Comparison of ENCODE assay signal across 21 cellular contexts in the genomic region with DNA sequence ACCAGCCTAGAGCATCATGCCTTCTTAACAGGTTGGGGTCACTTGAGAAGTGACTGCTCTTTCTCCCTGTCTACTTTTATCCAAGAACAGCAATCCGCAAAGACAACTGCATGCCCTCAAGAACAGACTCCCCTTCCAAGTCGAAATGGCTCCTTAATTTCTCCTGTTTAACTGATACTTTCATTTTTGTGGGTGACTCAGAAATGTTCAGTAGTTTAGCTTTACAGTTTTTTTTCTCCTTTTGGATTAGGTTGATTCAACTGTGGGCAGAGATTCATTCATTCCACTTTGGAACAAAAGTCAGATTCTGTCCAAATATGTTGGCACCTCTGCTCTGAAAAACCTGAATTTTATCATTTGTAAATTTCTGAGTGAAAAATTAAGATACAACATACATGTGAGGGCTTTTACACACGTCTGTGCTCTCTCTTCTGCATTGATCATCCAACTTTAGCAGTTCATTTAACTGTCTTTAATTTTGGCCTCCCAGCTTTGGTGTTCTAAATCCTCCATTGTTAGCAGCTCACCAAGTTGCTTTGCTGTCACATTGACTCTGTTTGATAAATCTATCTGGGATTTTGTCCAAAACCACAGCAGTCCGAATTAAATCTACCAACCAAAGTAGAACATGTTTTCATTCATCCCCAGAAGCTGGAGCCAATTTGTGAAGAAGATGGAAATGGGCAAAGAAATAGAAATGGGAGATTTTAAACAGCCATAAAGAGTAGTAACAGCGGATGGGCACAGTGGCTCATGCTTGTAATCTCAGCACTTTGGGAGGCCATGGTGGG. TPM values are rescaled to one million over a fixed set of nuclear protein-coding genes. Genes with fewer than 3 reads are reported as not detected.
DNase-seq lines count a peak whose midpoint lies in the region; ATAC-seq, FAIRE-seq and TF ChIP-seq lines count a peak whose summit lies in the region.
"Had no signal": no experiment of that assay in that cellular context is flagged by ENCODE, and none has a peak within 500 bp of the region (broad histone marks: within the 10 kb centered on the region; RNA-seq: fewer than 3 reads in every experiment).

No MANE protein-coding gene starts in this region.

- H3K36me3 ChIP-seq in astrocyte (ENCODE audit: insufficient read depth, low read length), result no peaks in the 10 kb centered on the region
- no peaks in the 10 kb centered on the region for H3K36me3 ChIP-seq in uterus
- H3K36me3 ChIP-seq in small intestine (ENCODE audit: control insufficient read depth in 2 of 2, insufficient read depth in 2 of 2, low read length in 2 of 2), result no peaks in the 10 kb centered on the region
- no peaks in the 10 kb centered on the region for H3K36me3 ChIP-seq in esophagus muscularis mucosa
- H3K36me3 ChIP-seq: HAP-1, left ventricle myocardium inferior, Peyer's patch had no signal

- no peaks in the 10 kb centered on the region for H3K36me3 Mint-ChIP-seq in astrocyte (ENCODE audit: low read depth, unreplicated experiment)
- H3K36me3 Mint-ChIP-seq: stimulated activated memory B cell treated with anti-CD40 and anti-IgM and Interleukin-4, amounts not matched to agents 10 μg/mL and 1 μg/mL and 100 μg/mL, for 72 hours had no signal

- H4K20me1 ChIP-seq in astrocyte (ENCODE audit: insufficient read depth, low read length), result no peaks in the 10 kb centered on the region

- no peak for TF ChIP-seq EP300 in esophagus muscularis mucosa (IDR thresholded peaks at IDR 0.05)

- H3K4me3 Mint-ChIP-seq in astrocyte (ENCODE audit: unreplicated experiment), result no peak overlapping the region
- H3K4me3 Mint-ChIP-seq: activated naive CD4-positive, alpha-beta T cell treated with anti-CD3 and anti-CD28 coated beads, Interleukin-2, amount 50 U/mL, for 24 hours; stimulated activated memory B cell treated with anti-CD40 and anti-IgM and Interleukin-4, amounts not matched to agents 10 μg/mL and 1 μg/mL and 100 μg/mL, for 72 hours had no signal

- H3K27ac ChIP-seq in astrocyte (ENCODE audit: low read depth, low read length), result no peak overlapping the region
- H3K27ac ChIP-seq in foreskin keratinocyte, result no peak overlapping the region
- peak overlapping the region; percentile 30 to 61 for H3K27ac ChIP-seq in uterus
- no peak overlapping the region for H3K27ac ChIP-seq in small intestine (ENCODE audit: low read depth in 1 of 2, low read length in 1 of 2)
- H3K27ac ChIP-seq in esophagus muscularis mucosa (replicated peaks in 1 of 4), result no peak overlapping the region
- H3K27ac ChIP-seq: HL-60, left ventricle myocardium inferior, parathyroid adenoma, Peyer's patch had no signal

- H3K4me3 ChIP-seq in astrocyte (ENCODE audit: insufficient read depth, low read depth, low read length) (no peak overlapping the region), uterus (no peak overlapping the region), small intestine (ENCODE audit: low read depth in 1 of 2, low read length in 2 of 2) (no peak overlapping the region), esophagus muscularis mucosa (no peak overlapping the region)
- H3K4me3 ChIP-seq: HAP-1, K562, left ventricle myocardium inferior, Peyer's patch had no signal

- H3K4me1 ChIP-seq in astrocyte (ENCODE audit: insufficient read depth, low read length), result peaks cover 8% of the 10 kb centered on the region
- peaks cover 18% of the 10 kb centered on the region for H3K4me1 ChIP-seq in foreskin keratinocyte
- H3K4me1 ChIP-seq in uterus, result no peaks in the 10 kb centered on the region
- no peaks in the 10 kb centered on the region for H3K4me1 ChIP-seq in small intestine (ENCODE audit: control insufficient read depth in 2 of 2, insufficient read depth in 1 of 2, low read depth in 1 of 2, low read length in 1 of 2)
- H3K4me1 ChIP-seq in esophagus muscularis mucosa, result no peaks in the 10 kb centered on the region
- H3K4me1 ChIP-seq: HAP-1, left ventricle myocardium inferior, parathyroid adenoma, Peyer's patch had no signal

- H2AFZ ChIP-seq in astrocyte (ENCODE audit: low read depth, low read length), result peak overlapping the region; percentile 22
- H2AFZ ChIP-seq: parathyroid adenoma had no signal

- no peak overlapping the region for H3K27ac Mint-ChIP-seq in astrocyte (ENCODE audit: unreplicated experiment)
- H3K27ac Mint-ChIP-seq: activated naive CD4-positive, alpha-beta T cell treated with anti-CD3 and anti-CD28 coated beads, Interleukin-2, amount 50 U/mL, for 24 hours; stimulated activated memory B cell treated with anti-CD40 and anti-IgM and Interleukin-4, amounts not matched to agents 10 μg/mL and 1 μg/mL and 100 μg/mL, for 72 hours had no signal

- peak; percentile 38 for DNase-seq in HCEC 1CT
- DNase-seq in astrocyte (ENCODE audit: low read depth), result peak; percentile 77
- peak in 1 of 2 donors; percentile 30 for DNase-seq in foreskin keratinocyte
- DNase-seq in uterus, result no peak
- no peak for DNase-seq in small intestine
- no peak for DNase-seq in NCI-H510A treated with DMSO at 0.1 percent for 48 hours (lab: John Stamatoyannopoulos, UW)
- no peak for DNase-seq in esophagus muscularis mucosa (ENCODE audit: extremely low spot score)
- DNase-seq: activated CD4-positive, alpha-beta T cell treated with anti-CD3 and anti-CD28 coated beads, Interleukin-2, amount 50 U/mL, for 48 hours; DMS53; left ventricle myocardium inferior; NCI-H1092; NCI-H2171; Peyer's patch had no signal

- H3K27me3 ChIP-seq in astrocyte (ENCODE audit: insufficient read depth, low read length), result no peaks in the 10 kb centered on the region
- no peaks in the 10 kb centered on the region for H3K27me3 ChIP-seq in foreskin keratinocyte
- no peaks in the 10 kb centered on the region for H3K27me3 ChIP-seq in uterus
- no peaks in the 10 kb centered on the region for H3K27me3 ChIP-seq in small intestine (ENCODE audit: control insufficient read depth in 2 of 2, insufficient read depth in 2 of 2, low read length in 2 of 2)
- H3K27me3 ChIP-seq in esophagus muscularis mucosa, result no peaks in the 10 kb centered on the region
- H3K27me3 ChIP-seq: Peyer's patch had no signal

- peak overlapping the region; percentile 53 for H3K4me2 ChIP-seq in astrocyte (ENCODE audit: low read length)

- H3K79me2 ChIP-seq in astrocyte (ENCODE audit: insufficient read depth, low read length), result no peaks in the 10 kb centered on the region
- H3K79me2 ChIP-seq: parathyroid adenoma had no signal

- TF ChIP-seq POLR2A in uterus (IDR thresholded peaks at IDR 0.05) (no peak), esophagus muscularis mucosa (IDR thresholded peaks at IDR 0.05; ENCODE audit: low read depth) (no peak)

- TF ChIP-seq CTCF in astrocyte (IDR thresholded peaks at IDR 0.05; ENCODE audit: insufficient read depth, low read depth, low read length), result no peak
- no peak for TF ChIP-seq CTCF in foreskin keratinocyte (conservative IDR thresholded peaks at IDR 0.05)
- no peak for TF ChIP-seq CTCF in uterus (IDR thresholded peaks at IDR 0.05)
- TF ChIP-seq CTCF in esophagus muscularis mucosa (IDR thresholded peaks at IDR 0.05), result no peak

- WGBS in small intestine, 3 donors, result 74 to 81% (median 77%) methylated on average over 5 of the region's 5 CpGs
- 48% methylated on average over 5 of the region's 5 CpGs for WGBS in esophagus muscularis mucosa

- H3K9me3 ChIP-seq in astrocyte (ENCODE audit: insufficient read depth, low read depth, low read length), result peaks cover 4% of the 10 kb centered on the region
- no peaks in the 10 kb centered on the region for H3K9me3 ChIP-seq in uterus
- H3K9me3 ChIP-seq in small intestine (ENCODE audit: control insufficient read depth, low read depth), result no peaks in the 10 kb centered on the region
- H3K9me3 ChIP-seq in esophagus muscularis mucosa, result peaks cover 0 to 7% (median 0%) of the 10 kb centered on the region in 4 donors
- H3K9me3 ChIP-seq: HAP-1 had no signal

- intact Hi-C loops in uterus (cut with DNase I; ENCODE audit: low total_unique reads) (no loop called here), esophagus muscularis mucosa (cut with DNase I) (no loop called here)

- H3K4me1 Mint-ChIP-seq in astrocyte (ENCODE audit: low read depth, unreplicated experiment), result peaks cover 5% of the 10 kb centered on the region
- H3K4me1 Mint-ChIP-seq: activated naive CD4-positive, alpha-beta T cell treated with anti-CD3 and anti-CD28 coated beads, Interleukin-2, amount 50 U/mL, for 24 hours; stimulated activated memory B cell treated with anti-CD40 and anti-IgM and Interleukin-4, amounts not matched to agents 10 μg/mL and 1 μg/mL and 100 μg/mL, for 72 hours had no signal

- H3K9ac ChIP-seq in astrocyte (ENCODE audit: low read length), result no peak overlapping the region
- H3K9ac ChIP-seq: parathyroid adenoma had no signal

- FAIRE-seq in astrocyte (lab: Jason Lieb, UNC) (peak; percentile 72), small intestine (lab: Jason Lieb, UNC) (no peak)
- FAIRE-seq: bronchial epithelial cell, K562 had no signal

- peak; percentile 8 for ATAC-seq in foreskin keratinocyte
- ATAC-seq in GM21786 (IDR thresholded peaks at IDR 0.05; ENCODE audit: unreplicated experiment), result no peak
- ATAC-seq: K562; stimulated activated memory B cell treated with anti-CD40 and anti-IgM and Interleukin-4, amounts not matched to agents 10 μg/mL and 1 μg/mL and 100 μg/mL, for 72 hours had no signal

- no peaks in the 10 kb centered on the region for H3K27me3 Mint-ChIP-seq in astrocyte (ENCODE audit: low read depth, unreplicated experiment)
- H3K27me3 Mint-ChIP-seq: activated naive CD4-positive, alpha-beta T cell treated with anti-CD3 and anti-CD28 coated beads, Interleukin-2, amount 50 U/mL, for 24 hours had no signal

- H3K9me3 Mint-ChIP-seq in astrocyte (ENCODE audit: unreplicated experiment), result peaks cover 13% of the 10 kb centered on the region

RNA-seq across cellular contexts. Expression of gene HOPX, which starts 50.0 kb away (rescaled TPM):
- 0.94 and 1.7 TPM in 2 replicates for total RNA-seq in astrocyte
- total RNA-seq in foreskin keratinocyte, result 4.5 and 8.1 TPM in 2 replicates
- polyA plus RNA-seq in foreskin keratinocyte, result 5.1 and 8.8 TPM in 2 replicates
- total RNA-seq in uterus, result 10 to 100 TPM in 2 of 4 donors, 1 to 10 TPM in 2; 6.0 to 37.4 (median 17.4) TPM
- 100 to 1,000 TPM in 1 of 3 donors, 10 to 100 TPM in 2; 11.9 to 146 (median 83.0) TPM for polyA plus RNA-seq in small intestine
- total RNA-seq in esophagus muscularis mucosa, result 10 to 100 TPM in 1 of 4 donors, 1 to 10 TPM in 3; 5.1 to 11.9 (median 7.5) TPM
- polyA plus RNA-seq: K562 had no signal

Comparison
In these comparisons a context has a peak if more than half of its experiments do, and no peak if none do; other contexts are left out.
1. DNase-seq: peak in HCEC 1CT (single experiment) and astrocyte (single experiment); none in uterus (0 of 2), small intestine (single experiment), NCI-H510A treated with DMSO at 0.1 percent for 48 hours (single experiment) and esophagus muscularis mucosa (single experiment).
2. H3K27ac ChIP-seq: peak in uterus (2 of 2); none in astrocyte (single experiment), foreskin keratinocyte (single experiment), small intestine (0 of 2) and esophagus muscularis mucosa (0 of 4).